ENCODE assay signal across 1 cellular context in genomic region chr1:38941527-38942019, GRCh38.
TF ChIP-seq lines count a peak whose summit lies in the region.

TSS of gene RHBDL2 (minus strand) at chr1:38941830. CDS start at chr1:38919212, 22,618 bp downstream.

TF ChIP-seq in GM23338, 12 proteins besides CTCF, POLR2A, EP300 and RAD21 (continued from another document):
- TF ChIP-seq ZNF462 (CRISPR knock-in tag; IDR thresholded peaks at IDR 0.05) (no peak), JUNB (IDR thresholded peaks at IDR 0.05; ENCODE audit: unreplicated experiment) (no peak), EZH2phosphoT487 (IDR thresholded peaks at IDR 0.05; ENCODE audit: unreplicated experiment) (no peak), CREB1 (CRISPR knock-in tag; IDR thresholded peaks at IDR 0.05; ENCODE audit: low read depth) (no peak), ETS1 (IDR thresholded peaks at IDR 0.05) (no peak), ZNF331 (CRISPR knock-in tag; IDR thresholded peaks at IDR 0.05; ENCODE audit: low read depth) (no peak)
